33 cellular contexts compared by ENCODE assay signal in genomic region chr1:43965316-43965715, GRCh38.
"Had no signal": no experiment of that assay in that cellular context is flagged by ENCODE, and none has a peak within 500 bp of the region (broad histone marks: within the 10 kb centered on the region; RNA-seq: fewer than 3 reads in every experiment).

No MANE protein-coding gene starts in this region.

- FAIRE-seq: astrocyte, TTC549 had no signal

- H3K9me3 ChIP-seq: adrenal gland, body of pancreas, breast epithelium had no signal

- H3K36me3 ChIP-seq: breast epithelium had no signal

- DNase-seq: activated B cell treated with CpG ODN at 0.5 μM for 24 hours; activated CD4-positive, alpha-beta memory T cell treated with anti-CD3 and anti-CD28 coated beads for 36 hours; activated CD4-positive, alpha-beta T cell treated with anti-CD3 and anti-CD28 coated beads for 4 hours; activated CD4-positive, alpha-beta T cell treated with anti-CD3 and anti-CD28 coated beads, Interleukin-2, amount 10 ng/mL, durations not matched to agents 24 days and 14 days; activated CD4-positive, alpha-beta T cell treated with anti-CD3 and anti-CD28 coated beads, Interleukin-2, amount 50 U/mL, for 1 hour; activated CD4-positive, alpha-beta T cell treated with anti-CD3 and anti-CD28 coated beads, Interleukin-2, amount 50 U/mL, for 4 hours; activated CD4-positive, CD25-positive, alpha-beta regulatory T cell treated with anti-CD3 and anti-CD28 coated beads, Interleukin-2, amount 50 U/mL, for 72 hours; activated CD8-positive, alpha-beta memory T cell treated with anti-CD3 and anti-CD28 coated beads, Interleukin-2, amount 50 U/mL, for 4 hours; activated CD8-positive, alpha-beta T cell treated with anti-CD3 and anti-CD28 coated beads for 36 hours; activated effector memory CD4-positive, alpha-beta T cell treated with anti-CD3 and anti-CD28 coated beads, Interleukin-2, amount 50 U/mL, for 16 hours; activated gamma-delta T cell treated with Interleukin-2 at 50 U/mL for 16 hours; activated naive CD4-positive, alpha-beta T cell; activated naive CD4-positive, alpha-beta T cell treated with anti-CD3 and anti-CD28 coated beads for 36 hours; activated naive CD4-positive, alpha-beta T cell treated with anti-CD3 and anti-CD28 coated beads, Interleukin-2, amount 50 U/mL, for 16 hours; activated naive CD8-positive, alpha-beta T cell treated with anti-CD3 and anti-CD28 coated beads for 36 hours; activated T-cell treated with anti-CD3 and anti-CD28 coated beads for 4 hours; activated T-cell treated with anti-CD3 and anti-CD28 coated beads, Interleukin-2, amount 50 U/mL, for 1 hour; activated T-cell treated with anti-CD3 and anti-CD28 coated beads, Interleukin-2, amount 50 U/mL, for 4 hours; activated T-cell treated with anti-CD3 and anti-CD28 coated beads, Interleukin-2, amount 50 U/mL, for 72 hours; adrenal gland; amniotic stem cell; aorta; body of pancreas; brain microvascular endothelial cell; central memory CD4-positive, alpha-beta T cell; T-helper 1 cell; T-helper 2 cell; T-helper 9 cell had no signal

- H3K27me3 ChIP-seq: adrenal gland, body of pancreas, brain microvascular endothelial cell, breast epithelium, cardiac muscle cell had no signal

- H3K27ac ChIP-seq: adrenal gland, body of pancreas, brain microvascular endothelial cell, breast epithelium, cardiac muscle cell, VCaP had no signal

- H3K4me3 ChIP-seq: adrenal gland, body of pancreas, breast epithelium, cardiac muscle cell had no signal
